In the genomic region with DNA sequence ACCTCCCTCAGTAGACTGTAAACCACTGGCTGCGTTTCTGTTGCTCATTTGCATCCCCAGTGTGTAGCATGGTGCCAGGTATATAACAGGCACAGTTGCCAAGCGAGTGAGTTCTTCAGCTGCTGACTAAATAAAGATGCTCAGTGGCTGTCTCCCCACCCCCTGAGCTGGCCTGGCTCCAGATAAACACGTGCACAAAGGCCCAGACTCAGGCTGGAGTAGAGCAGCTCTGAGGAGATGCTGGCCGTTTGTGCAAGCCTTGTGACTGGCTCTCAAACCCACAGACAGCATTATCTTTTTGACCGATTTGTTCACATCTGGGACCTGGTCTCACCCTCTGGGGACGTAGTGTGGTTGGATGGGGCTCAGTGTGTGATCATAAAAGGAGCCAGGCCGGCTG, we compare ENCODE assay signal across 10 cellular contexts. TPM values are rescaled to one million over a fixed set of nuclear protein-coding genes. Genes with fewer than 3 reads are reported as not detected.
DNase-seq lines count a peak whose midpoint lies in the region; ATAC-seq and TF ChIP-seq lines count a peak whose summit lies in the region.
"Had no signal": no experiment of that assay in that cellular context is flagged by ENCODE, and none has a peak within 500 bp of the region (broad histone marks: within the 10 kb centered on the region; RNA-seq: fewer than 3 reads in every experiment).

No MANE protein-coding gene starts in this region.

- no peak overlapping the region for H3K4me2 ChIP-seq in osteoblast (ENCODE audit: insufficient read depth, low read length)

- TF ChIP-seq CTCF in osteoblast (IDR thresholded peaks at IDR 0.05; ENCODE audit: extremely low read depth, low read depth, low read length) = no peak

- H3K4me1 Mint-ChIP-seq in activated CD4-positive, alpha-beta T cell treated with anti-CD3 and anti-CD28 coated beads for 36 hours = no peaks in the 10 kb centered on the region
- H3K4me1 Mint-ChIP-seq in activated naive CD8-positive, alpha-beta T cell treated with anti-CD3 and anti-CD28 coated beads, Interleukin-2, amount 10 ng/mL, durations not matched to agents 7 days and 5 days = peaks cover 2% of the 10 kb centered on the region

- H4K20me1 ChIP-seq in osteoblast (ENCODE audit: insufficient read depth, low read length) = peaks cover 6% of the 10 kb centered on the region

- H3K4me3 Mint-ChIP-seq in activated CD4-positive, alpha-beta T cell treated with anti-CD3 and anti-CD28 coated beads for 36 hours = no peak overlapping the region
- H3K4me3 Mint-ChIP-seq in activated naive CD8-positive, alpha-beta T cell treated with anti-CD3 and anti-CD28 coated beads, Interleukin-2, amount 10 ng/mL, durations not matched to agents 7 days and 5 days = no peak overlapping the region
- H3K4me3 Mint-ChIP-seq: type B pancreatic cell had no signal

- CTCF ChIA-PET in activated CD4-positive, alpha-beta T cell treated with anti-CD3 and anti-CD28 coated beads for 36 hours (lab: Charles Lee) = interaction anchor here (3.0 kb wide), 1 partner anchor 15 kb away, joined by 9 read pairs; no protein-coding TSS in a partner anchor

- H3K36me3 ChIP-seq in osteoblast (ENCODE audit: insufficient read depth, low read length) = peaks cover 17% of the 10 kb centered on the region

- no peak overlapping the region for H3K27ac ChIP-seq in osteoblast (ENCODE audit: low read depth, low read length)

- H3K9me3 ChIP-seq in osteoblast (ENCODE audit: low read depth, low read length) = no peaks in the 10 kb centered on the region

- H3K4me1 ChIP-seq in osteoblast (ENCODE audit: insufficient read depth, low read length) = no peaks in the 10 kb centered on the region

- no peak overlapping the region for H3K27ac Mint-ChIP-seq in activated CD4-positive, alpha-beta T cell treated with anti-CD3 and anti-CD28 coated beads for 36 hours
- H3K27ac Mint-ChIP-seq in activated naive CD8-positive, alpha-beta T cell treated with anti-CD3 and anti-CD28 coated beads, Interleukin-2, amount 10 ng/mL, durations not matched to agents 7 days and 5 days = peak overlapping the region; percentile 3
- H3K27ac Mint-ChIP-seq: type B pancreatic cell had no signal

- H3K9me3 Mint-ChIP-seq in activated CD4-positive, alpha-beta T cell treated with anti-CD3 and anti-CD28 coated beads for 36 hours (ENCODE audit: low read depth) = no peaks in the 10 kb centered on the region
- no peaks in the 10 kb centered on the region for H3K9me3 Mint-ChIP-seq in activated naive CD8-positive, alpha-beta T cell treated with anti-CD3 and anti-CD28 coated beads, Interleukin-2, amount 10 ng/mL, durations not matched to agents 7 days and 5 days
- H3K9me3 Mint-ChIP-seq: type B pancreatic cell had no signal

- POLR2A ChIA-PET in activated CD4-positive, alpha-beta T cell treated with anti-CD3 and anti-CD28 coated beads for 36 hours (lab: Charles Lee) = no interaction called here
- POLR2A ChIA-PET in activated naive CD8-positive, alpha-beta T cell treated with anti-CD3 and anti-CD28 coated beads, Interleukin-2, amount 10 ng/mL, durations not matched to agents 7 days and 5 days (lab: Charles Lee) = no interaction called here

- no peak overlapping the region for H3K4me3 ChIP-seq in osteoblast (ENCODE audit: insufficient read depth, low read length)

- intact Hi-C loops in activated CD4-positive, alpha-beta T cell treated with anti-CD3 and anti-CD28 coated beads for 36 hours (cut with DNase I, micrococcal nuclease) = no loop called here

- no peaks in the 10 kb centered on the region for H3K27me3 Mint-ChIP-seq in activated CD4-positive, alpha-beta T cell treated with anti-CD3 and anti-CD28 coated beads for 36 hours
- peaks cover 4% of the 10 kb centered on the region for H3K27me3 Mint-ChIP-seq in activated naive CD8-positive, alpha-beta T cell treated with anti-CD3 and anti-CD28 coated beads, Interleukin-2, amount 10 ng/mL, durations not matched to agents 7 days and 5 days

- H3K79me2 ChIP-seq in osteoblast (ENCODE audit: insufficient read depth, low read length) = no peaks in the 10 kb centered on the region

- peak; percentile 47 for DNase-seq in activated CD4-positive, alpha-beta T cell treated with anti-CD3 and anti-CD28 coated beads for 36 hours
- no peak for DNase-seq in activated CD4-positive, alpha-beta T cell treated with anti-CD3 and anti-CD28 coated beads, Interleukin-2, amount 50 U/mL, for 1 hour
- DNase-seq in NCI-H2081 (lab: John Stamatoyannopoulos, UW) (peak; percentile 60 to 88), osteoblast (ENCODE audit: insufficient read length, low spot score, missing footprints) (peak; percentile 88), SKM-1 (lab: John Stamatoyannopoulos, UW; ENCODE audit: unreplicated experiment) (no peak), NCI-H82 (lab: John Stamatoyannopoulos, UW) (no peak)
- no peak for DNase-seq in activated naive CD8-positive, alpha-beta T cell treated with anti-CD3 and anti-CD28 coated beads, Interleukin-2, amount 10 ng/mL, durations not matched to agents 7 days and 5 days
- DNase-seq in activated CD8-positive, alpha-beta memory T cell treated with anti-CD3 and anti-CD28 coated beads, Interleukin-2, amount 50 U/mL, for 48 hours = no peak
- DNase-seq: Kasumi-1 had no signal

- no peaks in the 10 kb centered on the region for H3K27me3 ChIP-seq in osteoblast (ENCODE audit: insufficient read depth, low read length)

- no peak overlapping the region for H2AFZ ChIP-seq in osteoblast (ENCODE audit: low read length)

- peaks cover 13% of the 10 kb centered on the region for H3K36me3 Mint-ChIP-seq in activated CD4-positive, alpha-beta T cell treated with anti-CD3 and anti-CD28 coated beads for 36 hours (ENCODE audit: low read depth)
- H3K36me3 Mint-ChIP-seq in activated naive CD8-positive, alpha-beta T cell treated with anti-CD3 and anti-CD28 coated beads, Interleukin-2, amount 10 ng/mL, durations not matched to agents 7 days and 5 days = peaks cover 6% of the 10 kb centered on the region
- H3K36me3 Mint-ChIP-seq: type B pancreatic cell had no signal

- ATAC-seq in activated CD4-positive, alpha-beta T cell treated with anti-CD3 and anti-CD28 coated beads for 36 hours = peak; percentile 42
- no peak for ATAC-seq in activated naive CD8-positive, alpha-beta T cell treated with anti-CD3 and anti-CD28 coated beads, Interleukin-2, amount 10 ng/mL, durations not matched to agents 7 days and 5 days (ENCODE audit: low read depth)

RNA-seq across cellular contexts. Expression of a gene that starts 7.1 kb away (rescaled TPM):
- total RNA-seq in activated CD4-positive, alpha-beta T cell treated with anti-CD3 and anti-CD28 coated beads for 36 hours = under 1 TPM in 1 of 2 experiments, not detected in 1; 0.07 TPM
- not detected for total RNA-seq in activated naive CD8-positive, alpha-beta T cell treated with anti-CD3 and anti-CD28 coated beads, Interleukin-2, amount 10 ng/mL, durations not matched to agents 7 days and 5 days
- total RNA-seq in osteoblast = under 0.01 TPM in 1 of 2 replicates, not detected in the other

RNA-seq across cellular contexts. Expression of a gene that starts 16.3 kb away (rescaled TPM):
- 100 to 1,000 TPM in 1 of 2 experiments, 10 to 100 TPM in 1; 89.3 to 101 TPM for total RNA-seq in activated CD4-positive, alpha-beta T cell treated with anti-CD3 and anti-CD28 coated beads for 36 hours
- total RNA-seq in activated naive CD8-positive, alpha-beta T cell treated with anti-CD3 and anti-CD28 coated beads, Interleukin-2, amount 10 ng/mL, durations not matched to agents 7 days and 5 days = 100 to 1,000 TPM; 106 to 107 TPM
- 27.9 and 28.6 TPM in 2 replicates for total RNA-seq in osteoblast

RNA-seq across cellular contexts. Expression of a gene that starts 33.3 kb away (rescaled TPM):
- total RNA-seq in activated CD4-positive, alpha-beta T cell treated with anti-CD3 and anti-CD28 coated beads for 36 hours = 100 to 1,000 TPM; 310 to 332 TPM
- total RNA-seq in activated naive CD8-positive, alpha-beta T cell treated with anti-CD3 and anti-CD28 coated beads, Interleukin-2, amount 10 ng/mL, durations not matched to agents 7 days and 5 days = 100 to 1,000 TPM; 325 to 338 TPM
- 103 and 118 TPM in 2 replicates for total RNA-seq in osteoblast

Comparison
In these comparisons a context has a peak if more than half of its experiments do, and no peak if none do; other contexts are left out.
1. DNase-seq: peak in activated CD4-positive, alpha-beta T cell treated with anti-CD3 and anti-CD28 coated beads for 36 hours (single experiment), NCI-H2081 (2 of 2) and osteoblast (single experiment); none in activated CD4-positive, alpha-beta T cell treated with anti-CD3 and anti-CD28 coated beads, Interleukin-2, amount 50 U/mL, for 1 hour (single experiment), activated naive CD8-positive, alpha-beta T cell treated with anti-CD3 and anti-CD28 coated beads, Interleukin-2, amount 10 ng/mL, durations not matched to agents 7 days and 5 days (single experiment), SKM-1 (single experiment), activated CD8-positive, alpha-beta memory T cell treated with anti-CD3 and anti-CD28 coated beads, Interleukin-2, amount 50 U/mL, for 48 hours (single experiment) and NCI-H82 (single experiment).